ENCODE assay signal across 8 cellular contexts in the genomic region with DNA sequence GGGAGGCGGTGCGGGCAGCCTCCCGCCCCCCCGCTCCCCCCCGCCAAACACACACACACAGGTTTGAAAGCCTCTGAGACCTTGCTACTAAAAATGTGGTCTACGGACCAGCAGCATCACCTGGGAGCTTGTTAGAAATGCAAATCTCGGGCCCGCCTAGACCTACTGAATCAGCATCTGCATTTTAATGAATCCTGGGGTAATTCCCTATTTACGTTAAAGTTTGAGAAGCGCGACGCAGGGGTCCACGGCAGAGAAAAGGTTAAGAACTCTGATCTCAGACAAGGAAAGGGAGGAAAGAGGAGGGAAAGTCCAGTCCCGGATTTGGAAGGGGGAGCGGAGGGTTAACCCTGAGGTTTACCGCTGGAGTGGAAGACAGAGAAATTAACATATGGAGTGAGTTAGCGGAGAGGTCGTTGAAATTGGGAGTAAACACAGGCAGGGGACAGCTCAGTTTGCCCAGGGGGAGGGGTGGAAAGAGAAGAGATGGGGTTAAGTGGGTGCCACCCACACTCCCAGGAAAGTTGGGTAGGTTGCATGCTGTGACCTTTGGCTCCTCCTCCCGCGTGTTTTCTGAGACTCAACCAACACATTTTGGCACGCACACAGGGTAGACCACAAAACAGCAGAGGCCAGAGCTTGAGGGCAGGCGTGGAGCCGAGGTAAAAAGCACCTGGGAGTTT.
DNase-seq lines count a peak whose midpoint lies in the region; ATAC-seq and TF ChIP-seq lines count a peak whose summit lies in the region.

No MANE protein-coding gene starts in this region.

- TF ChIP-seq CTCF in mucosa of descending colon (IDR thresholded peaks at IDR 0.05): no peak
- TF ChIP-seq CTCF in tibial artery (IDR thresholded peaks at IDR 0.05): no peak

- ATAC-seq in mucosa of descending colon (peak; percentile 15), HG03175 (IDR thresholded peaks at IDR 0.05; ENCODE audit: unreplicated experiment) (no peak), HG02938 (IDR thresholded peaks at IDR 0.05; ENCODE audit: unreplicated experiment) (no peak)

- H3K4me3 ChIP-seq in mucosa of descending colon: no peak overlapping the region
- peak overlapping the region; percentile 18 to 43 for H3K4me3 ChIP-seq in tibial artery

- intact Hi-C loops in mucosa of descending colon (cut with DNase I, micrococcal nuclease) (no loop called here), tibial artery (cut with DNase I; ENCODE audit: low total_unique reads) (no loop called here)

- H3K27me3 ChIP-seq in tibial artery: no peaks in the 10 kb centered on the region

- no peaks in the 10 kb centered on the region for H3K36me3 ChIP-seq in mucosa of descending colon (ENCODE audit: low read depth)
- no peaks in the 10 kb centered on the region for H3K36me3 ChIP-seq in tibial artery

- H3K27ac ChIP-seq in tibial artery: no peak overlapping the region

- H3K9me3 ChIP-seq in mucosa of descending colon (no peaks in the 10 kb centered on the region), tibial artery (no peaks in the 10 kb centered on the region)

- peak; percentile 56 to 57 for DNase-seq in activated CD4-positive, alpha-beta T cell treated with anti-CD3 and anti-CD28 coated beads for 24 hours (ENCODE audit: low read depth in 2 of 2)
- DNase-seq in activated CD4-positive, alpha-beta T cell treated with anti-CD3 and anti-CD28 coated beads for 1 hour: no peak
- DNase-seq in NCI-H2196 treated with DMSO at 0.1 percent for 48 hours (lab: John Stamatoyannopoulos, UW; ENCODE audit: unreplicated experiment): peak; percentile 22
- peak; percentile 82 for DNase-seq in activated naive CD4-positive, alpha-beta T cell treated with anti-CD3 and anti-CD28 coated beads, Interleukin-2, amount 50 U/mL, for 16 hours
- DNase-seq in mucosa of descending colon: no peak
- DNase-seq in tibial artery: no peak

- H3K4me1 ChIP-seq in mucosa of descending colon (ENCODE audit: low read depth) (no peaks in the 10 kb centered on the region), tibial artery (peaks cover 0 to 17% (median 15%) of the 10 kb centered on the region in 4 donors)

Comparison
In these comparisons a context has a peak if more than half of its experiments do, and no peak if none do; other contexts are left out.
1. DNase-seq: peak in activated CD4-positive, alpha-beta T cell treated with anti-CD3 and anti-CD28 coated beads for 24 hours (2 of 2), NCI-H2196 treated with DMSO at 0.1 percent for 48 hours (single experiment) and activated naive CD4-positive, alpha-beta T cell treated with anti-CD3 and anti-CD28 coated beads, Interleukin-2, amount 50 U/mL, for 16 hours (single experiment); none in activated CD4-positive, alpha-beta T cell treated with anti-CD3 and anti-CD28 coated beads for 1 hour (single experiment), mucosa of descending colon (0 of 3) and tibial artery (0 of 2).